In genomic region chr9:110620726-110621125, GRCh38 we compare ENCODE assay signal across 25 cellular contexts. TPM values are rescaled to one million over a fixed set of nuclear protein-coding genes. Genes with fewer than 3 reads are reported as not detected.
"Had no signal": no experiment of that assay in that cellular context is flagged by ENCODE, and none has a peak within 500 bp of the region (broad histone marks: within the 10 kb centered on the region; RNA-seq: fewer than 3 reads in every experiment).

No MANE protein-coding gene starts in this region.

- H3K4me1 ChIP-seq: sigmoid colon, testis, upper lobe of right lung, vagina had no signal

- H3K4me3 ChIP-seq: dorsolateral prefrontal cortex, heart left ventricle, sigmoid colon, skin epidermis, testis, tibial nerve, upper lobe of right lung, vagina had no signal

- H3K27me3 ChIP-seq: dorsolateral prefrontal cortex, heart left ventricle, sigmoid colon, testis, tibial nerve, upper lobe of right lung, vagina had no signal

- H3K9me3 ChIP-seq: heart left ventricle, neutrophil, sigmoid colon, testis, tibial nerve, upper lobe of right lung, vagina had no signal

- ATAC-seq: heart left ventricle; left colon; naive thymus-derived CD4-positive, alpha-beta T cell; stimulated activated naive B cell treated with anti-CD40 and anti-IgM and Interleukin-4, amounts not matched to agents 10 μg/mL and 1 μg/mL and 100 μg/mL, for 72 hours; stimulated activated naive CD8-positive, alpha-beta T cell treated with anti-CD3 and anti-CD28 coated beads, Interleukin-15, amount 100 ng/mL, for 72 hours; upper lobe of right lung had no signal

- H3K27ac ChIP-seq: dorsolateral prefrontal cortex, heart left ventricle, neutrophil, sigmoid colon, skin epidermis, testis, tibial nerve, upper lobe of right lung, vagina had no signal

- DNase-seq: cortex of kidney; dorsolateral prefrontal cortex; effector CD8-positive, alpha-beta T cell; heart left ventricle; hippocampal formation; left colon; naive thymus-derived CD4-positive, alpha-beta T cell; posterior cingulate gyrus; sigmoid colon; stimulated activated CD4-positive, alpha-beta T cell treated with anti-CD3 and anti-CD28 coated beads, Interleukin-2, amount 100 ng/mL, for 24 hours; stimulated activated CD4-positive, alpha-beta T cell treated with anti-CD3 and anti-CD28 coated beads, Interleukin-4, amount 100 ng/mL, for 4 hours; stimulated activated naive B cell treated with anti-CD40 and anti-IgM and Interleukin-4, amounts not matched to agents 10 μg/mL and 1 μg/mL and 100 μg/mL, for 72 hours; stimulated activated naive CD8-positive, alpha-beta T cell treated with anti-CD3 and anti-CD28 coated beads, Interleukin-15, amount 100 ng/mL, for 72 hours; testis; upper lobe of right lung had no signal

- H3K36me3 ChIP-seq: heart left ventricle, neutrophil, sigmoid colon, tibial nerve, upper lobe of right lung, vagina had no signal

RNA-seq across cellular contexts. Expression of gene SVEP1, which starts 41.2 kb away (rescaled TPM):
- total RNA-seq: mononuclear cell had no signal

RNA-seq across cellular contexts. Expression of gene MUSK, which starts 47.9 kb away (rescaled TPM):
- total RNA-seq: glomerular endothelial cell; kidney epithelial cell; lung microvascular endothelial cell; mesenteric fat pad; mononuclear cell; naive thymus-derived CD4-positive, alpha-beta T cell; osteocyte; vagina had no signal
